In genomic region chr4:86973668-86974067, GRCh38 we compare ENCODE assay signal across 14 cellular contexts. TPM values are rescaled to one million over a fixed set of nuclear protein-coding genes. Genes with fewer than 3 reads are reported as not detected.
DNase-seq lines count a peak whose midpoint lies in the region; ATAC-seq and TF ChIP-seq lines count a peak whose summit lies in the region.
"Had no signal": no experiment of that assay in that cellular context is flagged by ENCODE, and none has a peak within 500 bp of the region (broad histone marks: within the 10 kb centered on the region; RNA-seq: fewer than 3 reads in every experiment).

No MANE protein-coding gene starts in this region.

- H3F3A ChIP-seq in neural progenitor cell (ENCODE audit: low read depth) = peaks cover 7% of the 10 kb centered on the region

- no peaks in the 10 kb centered on the region for H3K9me3 Mint-ChIP-seq in activated T-helper 17 cell treated with anti-CD3 and anti-CD28 coated beads, Interleukin-2, amount 50 U/mL, for 72 hours
- no peaks in the 10 kb centered on the region for H3K9me3 Mint-ChIP-seq in neural progenitor cell
- H3K9me3 Mint-ChIP-seq: naive thymus-derived CD8-positive, alpha-beta T cell had no signal

- H3K27me3 Mint-ChIP-seq in activated T-helper 17 cell treated with anti-CD3 and anti-CD28 coated beads, Interleukin-2, amount 50 U/mL, for 72 hours = no peaks in the 10 kb centered on the region
- H3K27me3 Mint-ChIP-seq in neural progenitor cell (ENCODE audit: insufficient read depth, low read depth) = no peaks in the 10 kb centered on the region
- H3K27me3 Mint-ChIP-seq: naive thymus-derived CD8-positive, alpha-beta T cell had no signal

- H3K27ac ChIP-seq in neural progenitor cell = peak overlapping the region; percentile 17
- H3K27ac ChIP-seq: ascending aorta had no signal

- peak overlapping the region; percentile 75 for H3K27ac Mint-ChIP-seq in activated T-helper 17 cell treated with anti-CD3 and anti-CD28 coated beads, Interleukin-2, amount 50 U/mL, for 72 hours
- H3K27ac Mint-ChIP-seq in neural progenitor cell = no peak overlapping the region

- no peaks in the 10 kb centered on the region for H4K20me1 ChIP-seq in neural progenitor cell (ENCODE audit: low read depth)

- H3K4me1 ChIP-seq in neural progenitor cell = peaks cover 17% of the 10 kb centered on the region

- DNase-seq in NCI-H510A treated with DMSO at 0.1 percent for 48 hours (lab: John Stamatoyannopoulos, UW) (peak; percentile 40), NCI-H510A (lab: John Stamatoyannopoulos, UW) (no peak), neural progenitor cell (ENCODE audit: low spot score) (no peak), foreskin melanocyte (no peak), HCEC 1CT (no peak), NCI-H774 (lab: John Stamatoyannopoulos, UW) (no peak)
- no peak for DNase-seq in Jurkat, Clone E6-1 (ENCODE audit: low read depth, low spot score)
- DNase-seq: ACHN; COR-L47; naive thymus-derived CD8-positive, alpha-beta T cell; NCI-H1930 had no signal

- H3K4me2 ChIP-seq in neural progenitor cell = no peak overlapping the region

- H3K4me3 ChIP-seq in Jurkat, Clone E6-1 (ENCODE audit: low read length) = peak overlapping the region; percentile 24
- H3K4me3 ChIP-seq in neural progenitor cell = no peak overlapping the region
- H3K4me3 ChIP-seq: ascending aorta, GM12878 had no signal

- no peaks in the 10 kb centered on the region for H3K27me3 ChIP-seq in neural progenitor cell
- H3K27me3 ChIP-seq: ascending aorta had no signal

- no peak overlapping the region for H3K9ac ChIP-seq in neural progenitor cell

- no peak for TF ChIP-seq CTCF in neural progenitor cell (IDR thresholded peaks at IDR 0.05)

- H3K36me3 ChIP-seq in neural progenitor cell = no peaks in the 10 kb centered on the region
- H3K36me3 ChIP-seq: ascending aorta had no signal

- no peak overlapping the region for H2AFZ ChIP-seq in neural progenitor cell (replicated peaks)

- H3K9me3 ChIP-seq in neural progenitor cell (ENCODE audit: low read depth) = no peaks in the 10 kb centered on the region
- H3K9me3 ChIP-seq: ascending aorta had no signal

- peaks cover 15% of the 10 kb centered on the region for H3K36me3 Mint-ChIP-seq in activated T-helper 17 cell treated with anti-CD3 and anti-CD28 coated beads, Interleukin-2, amount 50 U/mL, for 72 hours (ENCODE audit: low read depth)
- no peaks in the 10 kb centered on the region for H3K36me3 Mint-ChIP-seq in neural progenitor cell
- H3K36me3 Mint-ChIP-seq: naive thymus-derived CD8-positive, alpha-beta T cell had no signal

- H3K4me3 Mint-ChIP-seq in activated T-helper 17 cell treated with anti-CD3 and anti-CD28 coated beads, Interleukin-2, amount 50 U/mL, for 72 hours = peak overlapping the region; percentile 55
- H3K4me3 Mint-ChIP-seq in neural progenitor cell = no peak overlapping the region

- ATAC-seq in activated T-helper 17 cell treated with anti-CD3 and anti-CD28 coated beads, Interleukin-2, amount 50 U/mL, for 72 hours (replicated peaks) = no peak
- ATAC-seq: GM12878; naive thymus-derived CD8-positive, alpha-beta T cell had no signal

- H3K4me1 Mint-ChIP-seq in activated T-helper 17 cell treated with anti-CD3 and anti-CD28 coated beads, Interleukin-2, amount 50 U/mL, for 72 hours = peaks cover 50% of the 10 kb centered on the region
- H3K4me1 Mint-ChIP-seq in neural progenitor cell = peaks cover 12% of the 10 kb centered on the region

- peaks cover 46% of the 10 kb centered on the region for H3K79me2 ChIP-seq in neural progenitor cell (ENCODE audit: low read depth)

RNA-seq across cellular contexts. Expression of gene AFF1, which starts 38.9 kb away (rescaled TPM):
- 8.1 TPM for polyA plus RNA-seq in Jurkat, Clone E6-1 (2012; ENCODE audit: insufficient read depth, insufficient read length)
- 10 to 100 TPM; 64.2 to 80.5 TPM for total RNA-seq in activated T-helper 17 cell treated with anti-CD3 and anti-CD28 coated beads, Interleukin-2, amount 50 U/mL, for 72 hours
- total RNA-seq in neural progenitor cell (ENCODE audit: low replicate concordance) = 25.5 and 29.0 TPM in 2 replicates
